In the genomic region with DNA sequence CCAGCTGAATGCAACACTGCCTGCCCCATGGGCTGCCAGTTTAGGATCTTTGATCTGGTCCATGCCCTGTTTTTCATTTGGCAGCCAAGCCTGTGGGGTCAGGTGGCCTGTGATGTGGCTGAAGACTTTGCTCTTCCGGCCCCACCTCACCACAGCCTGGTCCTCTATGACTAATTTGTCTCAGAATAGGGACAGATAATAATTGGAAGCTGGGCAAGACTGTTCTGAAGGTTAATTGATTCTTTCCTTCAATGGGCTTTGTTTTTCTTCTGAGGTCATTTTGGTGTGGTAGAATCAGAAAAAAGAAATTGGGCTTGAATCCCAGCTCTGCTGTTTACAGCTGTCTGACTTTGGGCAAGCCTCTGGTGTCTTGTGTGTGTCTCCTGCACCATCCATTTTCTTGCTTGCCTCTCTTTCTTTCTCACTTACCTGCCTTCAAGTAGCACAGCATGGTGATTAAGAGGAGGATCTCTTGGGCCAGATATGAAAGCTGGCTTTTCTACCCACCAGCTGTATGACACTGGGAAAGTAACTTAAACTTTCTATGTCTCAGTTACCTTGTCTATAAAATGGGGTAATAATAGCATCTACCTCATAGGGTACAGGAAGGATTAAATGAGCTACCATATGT, we compare ENCODE assay signal across 8 cellular contexts. TPM values are rescaled to one million over a fixed set of nuclear protein-coding genes. Genes with fewer than 3 reads are reported as not detected.
DNase-seq lines count a peak whose midpoint lies in the region; ATAC-seq and FAIRE-seq lines count a peak whose summit lies in the region.

No MANE protein-coding gene starts in this region.

- H3K4me3 Mint-ChIP-seq in T-cell = no peak overlapping the region
- H3K4me3 Mint-ChIP-seq in activated T-helper 1 cell treated with anti-CD3 and anti-CD28 coated beads, Interleukin-12 subunit alpha, Interleukin-12 subunit beta, Interleukin-2, Interleukin-4 antibody, amounts not matched to agents 30 ng/mL and 10 ng/mL and 1 ng/mL, durations not matched to agents 14 hours and 24 hours and 36 hours = no peak overlapping the region

- intact Hi-C loops in activated T-helper 1 cell treated with anti-CD3 and anti-CD28 coated beads, Interleukin-12 subunit alpha, Interleukin-12 subunit beta, Interleukin-2, Interleukin-4 antibody, amounts not matched to agents 30 ng/mL and 10 ng/mL and 1 ng/mL, durations not matched to agents 14 hours and 24 hours and 36 hours (cut with micrococcal nuclease) = loop anchor here (2.0 kb wide), 1 partner anchor 16 kb away; no protein-coding TSS in a partner anchor

- ATAC-seq in HG02840 (IDR thresholded peaks at IDR 0.05; ENCODE audit: low FRiP score, unreplicated experiment) = peak; percentile 58
- peak in 2 of 4 experiments; percentile 35 to 51 for ATAC-seq in T-cell (replicated peaks in 1 of 4)

- H3K27me3 Mint-ChIP-seq in T-cell = no peaks in the 10 kb centered on the region
- H3K27me3 Mint-ChIP-seq in activated T-helper 1 cell treated with anti-CD3 and anti-CD28 coated beads, Interleukin-12 subunit alpha, Interleukin-12 subunit beta, Interleukin-2, Interleukin-4 antibody, amounts not matched to agents 30 ng/mL and 10 ng/mL and 1 ng/mL, durations not matched to agents 14 hours and 24 hours and 36 hours (ENCODE audit: insufficient read depth) = no peaks in the 10 kb centered on the region

- FAIRE-seq in islet of Langerhans (lab: Jason Lieb, UNC) (peak; percentile 17), urothelium cell line (lab: Jason Lieb, UNC) (no peak)

- peak; percentile 11 for DNase-seq in DMS 273 (lab: John Stamatoyannopoulos, UW; ENCODE audit: unreplicated experiment)
- DNase-seq in DMS 273 treated with DMSO at 0.1 percent for 48 hours (lab: John Stamatoyannopoulos, UW) = no peak
- no peak for DNase-seq in T-cell
- DNase-seq in urothelium cell line (ENCODE audit: low spot score) = peak; percentile 33
- no peak for DNase-seq in activated T-helper 1 cell treated with anti-CD3 and anti-CD28 coated beads, Interleukin-12 subunit alpha, Interleukin-12 subunit beta, Interleukin-2, Interleukin-4 antibody, amounts not matched to agents 30 ng/mL and 10 ng/mL and 1 ng/mL, durations not matched to agents 14 hours and 24 hours and 36 hours (ENCODE audit: low spot score)
- DNase-seq in NCI-H526 (lab: John Stamatoyannopoulos, UW) = no peak

- peaks cover 34% of the 10 kb centered on the region for H3K36me3 Mint-ChIP-seq in T-cell
- H3K36me3 Mint-ChIP-seq in activated T-helper 1 cell treated with anti-CD3 and anti-CD28 coated beads, Interleukin-12 subunit alpha, Interleukin-12 subunit beta, Interleukin-2, Interleukin-4 antibody, amounts not matched to agents 30 ng/mL and 10 ng/mL and 1 ng/mL, durations not matched to agents 14 hours and 24 hours and 36 hours (ENCODE audit: low read depth) = peaks cover 16% of the 10 kb centered on the region

- H3K4me1 Mint-ChIP-seq in T-cell = peaks cover 26 to 34% (median 32%) of the 10 kb centered on the region in 3 donors
- H3K4me1 Mint-ChIP-seq in activated T-helper 1 cell treated with anti-CD3 and anti-CD28 coated beads, Interleukin-12 subunit alpha, Interleukin-12 subunit beta, Interleukin-2, Interleukin-4 antibody, amounts not matched to agents 30 ng/mL and 10 ng/mL and 1 ng/mL, durations not matched to agents 14 hours and 24 hours and 36 hours (ENCODE audit: low read depth) = peaks cover 22% of the 10 kb centered on the region

- H3K27ac Mint-ChIP-seq in T-cell = peak overlapping the region; percentile 64 to 70
- H3K27ac Mint-ChIP-seq in activated T-helper 1 cell treated with anti-CD3 and anti-CD28 coated beads, Interleukin-12 subunit alpha, Interleukin-12 subunit beta, Interleukin-2, Interleukin-4 antibody, amounts not matched to agents 30 ng/mL and 10 ng/mL and 1 ng/mL, durations not matched to agents 14 hours and 24 hours and 36 hours = no peak overlapping the region

- POLR2A ChIA-PET in T-cell (lab: Charles Lee) = no interaction called here

- CTCF ChIA-PET in T-cell (lab: Charles Lee) = interaction anchor here in 1 of 2 donors (0.6 to 1.8 kb wide), 5 partner anchors 15 to 65 kb away, joined by 3 to 5 read pairs (median 5); no protein-coding TSS in a partner anchor

- no peaks in the 10 kb centered on the region for H3K9me3 Mint-ChIP-seq in T-cell
- H3K9me3 Mint-ChIP-seq in activated T-helper 1 cell treated with anti-CD3 and anti-CD28 coated beads, Interleukin-12 subunit alpha, Interleukin-12 subunit beta, Interleukin-2, Interleukin-4 antibody, amounts not matched to agents 30 ng/mL and 10 ng/mL and 1 ng/mL, durations not matched to agents 14 hours and 24 hours and 36 hours = no peaks in the 10 kb centered on the region

RNA-seq across cellular contexts. Expression of a gene that starts 24.2 kb away (rescaled TPM):
- 10 to 100 TPM; 52.5 to 70.8 (median 58.5) TPM for total RNA-seq in T-cell
- total RNA-seq in activated T-helper 1 cell treated with anti-CD3 and anti-CD28 coated beads, Interleukin-12 subunit alpha, Interleukin-12 subunit beta, Interleukin-2, Interleukin-4 antibody, amounts not matched to agents 30 ng/mL and 10 ng/mL and 1 ng/mL, durations not matched to agents 14 hours and 24 hours and 36 hours = 66.5 and 66.7 TPM in 2 replicates

Comparison
In these comparisons a context has a peak if more than half of its experiments do, and no peak if none do; other contexts are left out.
1. DNase-seq: peak in DMS 273 (single experiment) and urothelium cell line (single experiment); none in DMS 273 treated with DMSO at 0.1 percent for 48 hours (single experiment), T-cell (0 of 34), activated T-helper 1 cell treated with anti-CD3 and anti-CD28 coated beads, Interleukin-12 subunit alpha, Interleukin-12 subunit beta, Interleukin-2, Interleukin-4 antibody, amounts not matched to agents 30 ng/mL and 10 ng/mL and 1 ng/mL, durations not matched to agents 14 hours and 24 hours and 36 hours (single experiment) and NCI-H526 (0 of 2).